In the genomic region with DNA sequence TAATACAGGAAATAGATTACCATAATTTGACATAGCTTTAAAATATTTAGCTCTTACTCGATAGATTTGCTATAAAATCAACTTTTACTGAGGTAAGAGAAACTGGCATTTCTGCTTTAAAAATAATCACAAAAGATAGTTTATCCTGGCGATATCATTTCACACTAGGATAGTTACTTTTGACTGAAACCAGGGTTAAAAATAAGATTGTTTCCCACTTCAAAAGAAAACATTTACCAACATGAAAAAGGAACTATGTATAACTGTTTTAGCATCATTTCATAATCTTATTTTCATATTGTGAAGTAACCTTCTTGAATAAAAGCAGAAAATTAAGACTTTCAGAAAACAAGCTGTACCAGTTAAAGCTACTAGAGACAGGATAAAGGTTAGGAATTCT, we compare ENCODE assay signal across 14 cellular contexts. TPM values are rescaled to one million over a fixed set of nuclear protein-coding genes. Genes with fewer than 3 reads are reported as not detected.
DNase-seq lines count a peak whose midpoint lies in the region; ATAC-seq, FAIRE-seq and TF ChIP-seq lines count a peak whose summit lies in the region.
"Had no signal": no experiment of that assay in that cellular context is flagged by ENCODE, and none has a peak within 500 bp of the region (broad histone marks: within the 10 kb centered on the region; RNA-seq: fewer than 3 reads in every experiment).

No MANE protein-coding gene starts in this region.

- peaks cover 8% of the 10 kb centered on the region for H3K4me1 Mint-ChIP-seq in CD14-positive monocyte
- H3K4me1 Mint-ChIP-seq in CD8-positive, alpha-beta T cell (ENCODE audit: low read depth), result peaks cover 25% of the 10 kb centered on the region

- H3K9ac ChIP-seq in GM12878 (ENCODE audit: control insufficient read depth, insufficient read depth, low read length), result no peak overlapping the region

- TF ChIP-seq CTCF in CD14-positive monocyte (IDR thresholded peaks at IDR 0.05), result no peak
- TF ChIP-seq CTCF in CD8-positive, alpha-beta T cell (IDR thresholded peaks at IDR 0.05), result no peak
- TF ChIP-seq CTCF in GM12878 (IDR thresholded peaks at IDR 0.05 in 2 of 3, conservative IDR thresholded peaks at IDR 0.05 in 1 of 3; ENCODE audit: control insufficient read depth in 2 of 3, extremely low read depth in 1 of 3, insufficient read depth in 1 of 3, low read depth in 3 of 3, low read length in 3 of 3), result no peak
- TF ChIP-seq CTCF in neutrophil (IDR thresholded peaks at IDR 0.05), result no peak
- TF ChIP-seq CTCF in thyroid gland (IDR thresholded peaks at IDR 0.05), result no peak

- no peaks in the 10 kb centered on the region for H3K9me3 Mint-ChIP-seq in CD14-positive monocyte
- H3K9me3 Mint-ChIP-seq in CD8-positive, alpha-beta T cell, result no peaks in the 10 kb centered on the region

- H3K4me3 Mint-ChIP-seq in CD14-positive monocyte, result no peak overlapping the region
- H3K4me3 Mint-ChIP-seq in CD8-positive, alpha-beta T cell, result no peak overlapping the region

- in situ Hi-C loops in GM12878 (cut with MboI), result no loop called here

- DNase-seq in CD14-positive monocyte (ENCODE audit: low spot score), result no peak
- DNase-seq in CD8-positive, alpha-beta T cell, result no peak
- DNase-seq in GM12878 (ENCODE audit: low read depth, low spot score), result no peak
- DNase-seq in Kasumi-1 (lab: John Stamatoyannopoulos, UW), result no peak
- no peak for DNase-seq in thyroid gland
- DNase-seq: C1 segment of cervical spinal cord, MM.1S, NCI-H1105, NCI-H1694 treated with DMSO at 0.1 percent for 48 hours, NCI-H748 treated with DMSO at 0.1 percent for 48 hours, Right ventricle myocardium superior had no signal

- CTCF ChIA-PET in CD8-positive, alpha-beta T cell (lab: Charles Lee), result interaction anchor here (1.0 to 4.0 kb wide), 5 partner anchors 11 to 46 kb away, joined by 3 to 32 read pairs (median 7); a partner anchor contains a TSS
- CTCF ChIA-PET in GM12878 (lab: Yijun Ruan, JAX), result interaction anchor here (0.8 to 4.5 kb wide), 14 partner anchors 10 to 659 kb away, joined by 3 to 36 read pairs (median 5); a partner anchor contains a TSS

- H3K9me3 ChIP-seq in CD8-positive, alpha-beta T cell (ENCODE audit: low read length), result no peaks in the 10 kb centered on the region
- H3K9me3 ChIP-seq in GM12878 (replicated peaks; ENCODE audit: control insufficient read depth, insufficient read depth, low read length), result no peaks in the 10 kb centered on the region
- H3K9me3 ChIP-seq in neutrophil, result peaks cover 8% of the 10 kb centered on the region
- H3K9me3 ChIP-seq in thyroid gland, result no peaks in the 10 kb centered on the region

- peaks cover 53 to 55% of the 10 kb centered on the region in 2 donors for H3K36me3 Mint-ChIP-seq in CD14-positive monocyte
- H3K36me3 Mint-ChIP-seq in CD8-positive, alpha-beta T cell, result peaks cover 55% of the 10 kb centered on the region

- H3K4me3 ChIP-seq in CD8-positive, alpha-beta T cell (ENCODE audit: low read depth, low read length), result no peak overlapping the region
- no peak overlapping the region for H3K4me3 ChIP-seq in GM12878
- H3K4me3 ChIP-seq in neutrophil (ENCODE audit: low read depth in 1 of 2, low read length in 1 of 2), result no peak overlapping the region
- H3K4me3 ChIP-seq in thyroid gland (replicated peaks in 1 of 3), result no peak overlapping the region

- no peak for TF ChIP-seq EP300 in GM12878 (IDR thresholded peaks at IDR 0.05; ENCODE audit: borderline replicate concordance in 1 of 2, control insufficient read depth in 1 of 2, low read depth in 2 of 2, low read length in 2 of 2)

- H3K79me2 ChIP-seq in GM12878 (ENCODE audit: control insufficient read depth, insufficient read depth, low read length), result no peaks in the 10 kb centered on the region

- peaks cover 74% of the 10 kb centered on the region for H3K36me3 ChIP-seq in CD8-positive, alpha-beta T cell (ENCODE audit: insufficient read depth, low read length)
- peaks cover 11 to 36% of the 10 kb centered on the region in 2 experiments for H3K36me3 ChIP-seq in GM12878 (ENCODE audit: control insufficient read depth in 2 of 2, insufficient read depth in 2 of 2, low read length in 1 of 2)
- H3K36me3 ChIP-seq in neutrophil, result peaks cover 91% of the 10 kb centered on the region
- peaks cover 43 to 59% of the 10 kb centered on the region in 2 donors for H3K36me3 ChIP-seq in thyroid gland

- POLR2A ChIA-PET in CD8-positive, alpha-beta T cell (lab: Charles Lee), result interaction anchor here (0.8 to 1.4 kb wide), 3 partner anchors 8 to 30 kb away, joined by 3 read pairs; no protein-coding TSS in a partner anchor
- POLR2A ChIA-PET in GM12878 (lab: Charles Lee), result interaction anchor here (0.8 kb wide), 1 partner anchor 15 kb away, joined by 3 read pairs; no protein-coding TSS in a partner anchor

- H3K27ac ChIP-seq in CD8-positive, alpha-beta T cell (ENCODE audit: low read depth, low read length), result no peak overlapping the region
- H3K27ac ChIP-seq in GM12878 (ENCODE audit: control insufficient read depth, insufficient read depth) (peak overlapping the region; percentile 32; the same call in 1 of the 2 replicates), neutrophil (peak overlapping the region; percentile 32), thyroid gland (no peak overlapping the region)

- RAD21 ChIA-PET in GM12878 (lab: Charles Lee; ENCODE audit: unreplicated experiment), result interaction anchor here (0.9 to 2.1 kb wide), 4 partner anchors 13 to 46 kb away, joined by 3 to 7 read pairs (median 4); no protein-coding TSS in a partner anchor

- FAIRE-seq in GM12878 (lab: Jason Lieb, UNC), result no peak
- FAIRE-seq: HepG2 had no signal

- no peaks in the 10 kb centered on the region for H3K4me1 ChIP-seq in CD8-positive, alpha-beta T cell (ENCODE audit: insufficient read depth, low read length)
- H3K4me1 ChIP-seq in GM12878 (ENCODE audit: control insufficient read depth, insufficient read depth, low read length) (peaks cover 6% of the 10 kb centered on the region), neutrophil (ENCODE audit: control insufficient read depth in 1 of 2, insufficient read depth in 1 of 2, low read depth in 1 of 2, low read length in 1 of 2) (no peaks in the 10 kb centered on the region), thyroid gland (no peaks in the 10 kb centered on the region)

- no peak for ATAC-seq in CD8-positive, alpha-beta T cell
- ATAC-seq in GM12878, result peak; percentile 19; the same call in 2 of the 3 replicates
- ATAC-seq in GM18511 (IDR thresholded peaks at IDR 0.05; ENCODE audit: unreplicated experiment), result no peak

- no peaks in the 10 kb centered on the region for H4K20me1 ChIP-seq in GM12878 (ENCODE audit: control insufficient read depth, insufficient read depth)

- SMC1A ChIA-PET in GM12878 (lab: Charles Lee; ENCODE audit: uncharacterized antibody, unreplicated experiment), result interaction anchor here (0.8 to 2.3 kb wide), 15 partner anchors 9 to 476 kb away, joined by 3 to 11 read pairs (median 5); a partner anchor contains a TSS

- H3K27me3 Mint-ChIP-seq in CD14-positive monocyte (ENCODE audit: low read depth in 3 of 3), result no peaks in the 10 kb centered on the region
- H3K27me3 Mint-ChIP-seq in CD8-positive, alpha-beta T cell (ENCODE audit: low read depth), result no peaks in the 10 kb centered on the region

- TF ChIP-seq RAD21 in GM12878 (IDR thresholded peaks at IDR 0.05; ENCODE audit: insufficient read depth, low read depth, low read length), result no peak

- intact Hi-C loops in CD14-positive monocyte (cut with micrococcal nuclease), result no loop called here
- intact Hi-C loops in CD8-positive, alpha-beta T cell (cut with DNase I, micrococcal nuclease), result no loop called here
- intact Hi-C loops in GM12878 (cut with micrococcal nuclease; ENCODE audit: unreplicated experiment), result no loop called here
- intact Hi-C loops in thyroid gland (cut with DNase I), result no loop called here

- H2AFZ ChIP-seq in GM12878 (ENCODE audit: control insufficient read depth, low read depth, low read length), result no peak overlapping the region

- 26% methylated on average over 2 of the region's 2 CpGs for WGBS in GM12878 (ENCODE audit: insufficient coverage, insufficient replicate concordance, low lambda C conversion rate, missing lambda C conversion rate)
- whole genome bisulfite sequencing in thyroid gland, 2 donors, result 88 to 93% methylated on average over 2 of the region's 2 CpGs

- H3K27me3 ChIP-seq in CD8-positive, alpha-beta T cell (ENCODE audit: insufficient read depth, low read length), result no peaks in the 10 kb centered on the region
- H3K27me3 ChIP-seq in GM12878 (replicated peaks in 1 of 2; ENCODE audit: control insufficient read depth in 2 of 2, insufficient read depth in 2 of 2, low read length in 1 of 2) (no peaks in the 10 kb centered on the region), neutrophil (no peaks in the 10 kb centered on the region), thyroid gland (no peaks in the 10 kb centered on the region)

- 0 out of 2 replicates have a peak overlapping the region, but pooled peaks have one; percentile 18 for H3K4me2 ChIP-seq in GM12878 (ENCODE audit: control insufficient read depth, insufficient read depth)

- BruUV-seq in GM12878 (replicated peaks; lab: Mats Ljungman, UMichigan), result no TSS peak

- TF ChIP-seq POLR2A in GM12878 (IDR thresholded peaks at IDR 0.05; ENCODE audit: low read depth, low read length) (no peak), thyroid gland (IDR thresholded peaks at IDR 0.05) (no peak)

- H3K27ac Mint-ChIP-seq in CD14-positive monocyte, result peak overlapping the region in 4 of 7 donors; percentile 14 to 77 (median 64)
- peak overlapping the region; percentile 66 for H3K27ac Mint-ChIP-seq in CD8-positive, alpha-beta T cell

TF ChIP-seq in GM12878, 131 proteins besides CTCF, POLR2A, EP300 and RAD21 (continues in another document):
- TF ChIP-seq TCF7 (IDR thresholded peaks at IDR 0.05; ENCODE audit: borderline replicate concordance), result peak; percentile 59; the same call in 1 of the 2 replicates

RNA-seq across cellular contexts. Expression of a gene that starts 15.3 kb away (rescaled TPM):
- 100 to 1,000 TPM; 101 to 135 TPM for polyA plus RNA-seq in CD14-positive monocyte
- 100 to 1,000 TPM; 134 to 138 TPM for total RNA-seq in CD8-positive, alpha-beta T cell
- total RNA-seq in GM12878 (2013; cell fraction: nucleolus; rRNA removed), result 103 and 104 TPM in 2 replicates
- 107 and 108 TPM in 2 replicates for total RNA-seq in GM12878 (2014; rRNA removed)
- total RNA-seq in GM12878 (2014; rRNA removed; fragmentation: Illumina TruSeq; extraction: Trizol), result 112 and 123 TPM in 2 replicates
- 89.4 and 91.5 TPM in 2 replicates for total RNA-seq in GM12878 (2021)
- 40.4 TPM for polyA plus RNA-seq in GM12878 (2011; ENCODE audit: low read depth)
- polyA plus RNA-seq in GM12878 (2011; rRNA removed), result 68.7 and 79.2 TPM in 2 replicates
- polyA plus RNA-seq in GM12878 (2011; cell fraction: cytosol; rRNA removed), result 35.8 and 50.6 TPM in 2 replicates
- polyA plus RNA-seq in GM12878 (2011; cell fraction: nucleus; rRNA removed), result 64.6 and 78.6 TPM in 2 replicates
- polyA plus RNA-seq in GM12878 (2012), result 70.4 and 92.1 TPM in 2 replicates
- polyA plus RNA-seq in GM12878 (2014; fragmentation: Illumina TruSeq; extraction: Trizol), result 106 and 119 TPM in 2 replicates
- polyA plus RNA-seq in GM12878 (2014; fragmentation: Nextera tagmentation; extraction: Ambion mirVana), result 100 to 1,000 TPM in 1 of 2 experiments, 10 to 100 TPM in 1; 84.3 to 124 TPM
- 101 and 105 TPM in 2 replicates for polyA plus RNA-seq in GM12878 (2014; rRNA removed)
- 100 to 1,000 TPM; 196 to 199 TPM for polyA plus RNA-seq in GM12878 (2016; fragmentation: Nextera tagmentation; extraction: Ambion mirVana)
- 39.0 and 53.7 TPM in 2 replicates for polyA minus RNA-seq in GM12878 (2011; rRNA and poly(A)+ RNA removed)
- 18.6 and 21.1 TPM in 2 replicates for polyA minus RNA-seq in GM12878 (2011; cell fraction: cytosol; rRNA and poly(A)+ RNA removed)
- polyA minus RNA-seq in GM12878 (2011; cell fraction: nucleus; rRNA and poly(A)+ RNA removed), result 51.1 and 84.2 TPM in 2 replicates
- total RNA-seq in thyroid gland, result 100 to 1,000 TPM in 1 of 4 donors, 10 to 100 TPM in 3; 64.1 to 116 (median 75.3) TPM

Comparison
In these comparisons a context has a peak if more than half of its experiments do, and no peak if none do; other contexts are left out.
1. H3K27ac ChIP-seq: peak in GM12878 (single experiment) and neutrophil (single experiment); none in CD8-positive, alpha-beta T cell (single experiment) and thyroid gland (0 of 3).